Comparison of ENCODE assay signal across 26 cellular contexts in genomic region chr20:41183391-41183790, GRCh38. TPM values are rescaled to one million over a fixed set of nuclear protein-coding genes. Genes with fewer than 3 reads are reported as not detected.
A peak's percentile ranks its signal among the peaks of the same experiment; 100 is the strongest.
DNase-seq lines count a peak whose midpoint lies in the region; ATAC-seq and TF ChIP-seq lines count a peak whose summit lies in the region.
"Had no signal": no experiment of that assay in that cellular context is flagged by ENCODE, and none has a peak within 500 bp of the region (broad histone marks: within the 10 kb centered on the region; RNA-seq: fewer than 3 reads in every experiment).

No MANE protein-coding gene starts in this region.

- H3K27me3 ChIP-seq in CD8-positive, alpha-beta memory T cell (ENCODE audit: insufficient read depth, low read length, poor library complexity, severe bottlenecking), result no peaks in the 10 kb centered on the region
- no peaks in the 10 kb centered on the region for H3K27me3 ChIP-seq in gastroesophageal sphincter
- H3K27me3 ChIP-seq: neural progenitor cell, right lobe of liver, suprapubic skin, uterus had no signal

- no peak overlapping the region for H3K27ac Mint-ChIP-seq in activated CD4-positive, alpha-beta T cell treated with anti-CD3 and anti-CD28 coated beads, Interleukin-2, amount 10 ng/mL, durations not matched to agents 7 days and 5 days
- no peak overlapping the region for H3K27ac Mint-ChIP-seq in natural killer cell
- H3K27ac Mint-ChIP-seq in natural killer cell treated with Interleukin-12 subunit alpha and Interleukin-12 subunit beta and Interleukin-15 and Interleukin-18, amount 100 ng/mL, for 72 hours, result no peak overlapping the region
- H3K27ac Mint-ChIP-seq in naive thymus-derived CD8-positive, alpha-beta T cell, result peak overlapping the region in 8 of 10 donors; percentile 4 to 85 (median 61)
- peak overlapping the region in 1 of 8 donors; percentile 19 for H3K27ac Mint-ChIP-seq in CD8-positive, alpha-beta memory T cell
- H3K27ac Mint-ChIP-seq: activated naive CD8-positive, alpha-beta T cell treated with anti-CD3 and anti-CD28 coated beads for 36 hours; GM23338; neural progenitor cell; T-helper 17 cell had no signal

- TF ChIP-seq CTCF in natural killer cell (IDR thresholded peaks at IDR 0.05) (no peak), gastroesophageal sphincter (IDR thresholded peaks at IDR 0.05) (no peak)

- TF ChIP-seq EP300 in gastroesophageal sphincter (IDR thresholded peaks at IDR 0.05), result no peak

- no peaks in the 10 kb centered on the region for H3K27me3 Mint-ChIP-seq in activated CD4-positive, alpha-beta T cell treated with anti-CD3 and anti-CD28 coated beads, Interleukin-2, amount 10 ng/mL, durations not matched to agents 7 days and 5 days
- H3K27me3 Mint-ChIP-seq in natural killer cell (ENCODE audit: low read depth in 2 of 2), result no peaks in the 10 kb centered on the region
- H3K27me3 Mint-ChIP-seq in natural killer cell treated with Interleukin-12 subunit alpha and Interleukin-12 subunit beta and Interleukin-15 and Interleukin-18, amount 100 ng/mL, for 72 hours, result no peaks in the 10 kb centered on the region
- H3K27me3 Mint-ChIP-seq in naive thymus-derived CD8-positive, alpha-beta T cell, result no peaks in the 10 kb centered on the region
- peaks cover 0 to 2% of the 10 kb centered on the region in 2 donors for H3K27me3 Mint-ChIP-seq in CD8-positive, alpha-beta memory T cell
- H3K27me3 Mint-ChIP-seq: activated naive CD8-positive, alpha-beta T cell treated with anti-CD3 and anti-CD28 coated beads for 36 hours; activated T-helper 17 cell treated with anti-CD3 and anti-CD28 coated beads, Interleukin-2, amount 50 U/mL, for 72 hours; T-helper 17 cell had no signal

- H3K4me1 Mint-ChIP-seq in activated CD4-positive, alpha-beta T cell treated with anti-CD3 and anti-CD28 coated beads, Interleukin-2, amount 10 ng/mL, durations not matched to agents 7 days and 5 days, result peaks cover 12% of the 10 kb centered on the region
- peaks cover 13% of the 10 kb centered on the region in 2 donors for H3K4me1 Mint-ChIP-seq in natural killer cell
- peaks cover 4 to 10% of the 10 kb centered on the region in 2 donors for H3K4me1 Mint-ChIP-seq in natural killer cell treated with Interleukin-12 subunit alpha and Interleukin-12 subunit beta and Interleukin-15 and Interleukin-18, amount 100 ng/mL, for 72 hours (ENCODE audit: low read depth in 2 of 2)
- H3K4me1 Mint-ChIP-seq in naive thymus-derived CD8-positive, alpha-beta T cell, result peaks cover 4 to 44% (median 19%) of the 10 kb centered on the region in 4 donors
- H3K4me1 Mint-ChIP-seq in CD8-positive, alpha-beta memory T cell, result peaks cover 13 to 31% (median 22%) of the 10 kb centered on the region in 3 donors

- H3K36me3 Mint-ChIP-seq in activated CD4-positive, alpha-beta T cell treated with anti-CD3 and anti-CD28 coated beads, Interleukin-2, amount 10 ng/mL, durations not matched to agents 7 days and 5 days (ENCODE audit: low read depth), result peaks cover 10% of the 10 kb centered on the region
- H3K36me3 Mint-ChIP-seq in natural killer cell, result no peaks in the 10 kb centered on the region
- H3K36me3 Mint-ChIP-seq in natural killer cell treated with Interleukin-12 subunit alpha and Interleukin-12 subunit beta and Interleukin-15 and Interleukin-18, amount 100 ng/mL, for 72 hours, result no peaks in the 10 kb centered on the region
- peaks cover 0 to 4% (median 0%) of the 10 kb centered on the region in 3 donors for H3K36me3 Mint-ChIP-seq in naive thymus-derived CD8-positive, alpha-beta T cell
- H3K36me3 Mint-ChIP-seq in CD8-positive, alpha-beta memory T cell, result peaks cover 0 to 3% (median 0%) of the 10 kb centered on the region in 3 donors

- no peaks in the 10 kb centered on the region for H3K9me3 ChIP-seq in CD8-positive, alpha-beta memory T cell (ENCODE audit: low read length)
- H3K9me3 ChIP-seq in gastroesophageal sphincter, result no peaks in the 10 kb centered on the region
- H3K9me3 ChIP-seq: mucosa of descending colon, right lobe of liver, suprapubic skin, uterus had no signal

- peaks cover 2% of the 10 kb centered on the region for H3K9me3 Mint-ChIP-seq in activated CD4-positive, alpha-beta T cell treated with anti-CD3 and anti-CD28 coated beads, Interleukin-2, amount 10 ng/mL, durations not matched to agents 7 days and 5 days
- H3K9me3 Mint-ChIP-seq in natural killer cell, result no peaks in the 10 kb centered on the region
- no peaks in the 10 kb centered on the region for H3K9me3 Mint-ChIP-seq in natural killer cell treated with Interleukin-12 subunit alpha and Interleukin-12 subunit beta and Interleukin-15 and Interleukin-18, amount 100 ng/mL, for 72 hours
- no peaks in the 10 kb centered on the region for H3K9me3 Mint-ChIP-seq in naive thymus-derived CD8-positive, alpha-beta T cell
- no peaks in the 10 kb centered on the region for H3K9me3 Mint-ChIP-seq in CD8-positive, alpha-beta memory T cell
- H3K9me3 Mint-ChIP-seq: activated T-helper 17 cell treated with anti-CD3 and anti-CD28 coated beads, Interleukin-2, amount 50 U/mL, for 72 hours; CD4-positive, CD25-positive, alpha-beta regulatory T cell; GM23338 had no signal

- DNase-seq in activated CD4-positive, alpha-beta T cell treated with anti-CD3 and anti-CD28 coated beads, Interleukin-2, amount 10 ng/mL, durations not matched to agents 7 days and 5 days, result peak; percentile 4
- DNase-seq in activated CD4-positive, alpha-beta T cell treated with anti-CD3 and anti-CD28 coated beads for 1 hour, result no peak
- DNase-seq in natural killer cell (peak; percentile 12), DMS153 treated with DMSO at 0.1 percent for 48 hours (lab: John Stamatoyannopoulos, UW; ENCODE audit: unreplicated experiment) (no peak)
- no peak for DNase-seq in natural killer cell treated with Interleukin-12 subunit alpha and Interleukin-12 subunit beta and Interleukin-15 and Interleukin-18, amount 100 ng/mL, for 72 hours (ENCODE audit: low spot score)
- no peak for DNase-seq in naive thymus-derived CD8-positive, alpha-beta T cell
- no peak for DNase-seq in CD8-positive, alpha-beta memory T cell
- DNase-seq: 8988T; activated naive CD8-positive, alpha-beta T cell treated with anti-CD3 and anti-CD28 coated beads for 36 hours; CD4-positive, CD25-positive, alpha-beta regulatory T cell; central memory CD4-positive, alpha-beta T cell; kidney; mucosa of descending colon; right lobe of liver; RPMI8226; stimulated activated CD4-positive, alpha-beta T cell treated with anti-CD3 and anti-CD28 coated beads, Interleukin-12 subunit alpha, Interleukin-12 subunit beta, amount 100 ng/mL, for 4 hours; stimulated activated CD4-positive, alpha-beta T cell treated with anti-CD3 and anti-CD28 coated beads, Interleukin-4, amount 100 ng/mL, for 1 hour; T-helper 17 cell; uterus had no signal

- intact Hi-C loops in natural killer cell (cut with micrococcal nuclease), result no loop called here

- no peak overlapping the region for H3K27ac ChIP-seq in CD8-positive, alpha-beta memory T cell (ENCODE audit: low read depth, low read length)
- H3K27ac ChIP-seq in gastroesophageal sphincter, result no peak overlapping the region
- H3K27ac ChIP-seq: neural progenitor cell, right lobe of liver, SK-N-MC, suprapubic skin, uterus had no signal

- CTCF ChIA-PET in activated CD4-positive, alpha-beta T cell treated with anti-CD3 and anti-CD28 coated beads, Interleukin-2, amount 10 ng/mL, durations not matched to agents 7 days and 5 days (lab: Charles Lee), result no interaction called here
- CTCF ChIA-PET in CD8-positive, alpha-beta memory T cell (lab: Charles Lee), result interaction anchor here (0.9 kb wide), 1 partner anchor 11 kb away, joined by 3 read pairs; no protein-coding TSS in a partner anchor

- no peak overlapping the region for H3K4me3 ChIP-seq in CD8-positive, alpha-beta memory T cell (ENCODE audit: low read length)
- H3K4me3 ChIP-seq in gastroesophageal sphincter, result no peak overlapping the region
- H3K4me3 ChIP-seq: GM23338, lung, mucosa of descending colon, neural progenitor cell, right lobe of liver, SK-N-MC, suprapubic skin, uterus had no signal

- POLR2A ChIA-PET in activated CD4-positive, alpha-beta T cell treated with anti-CD3 and anti-CD28 coated beads, Interleukin-2, amount 10 ng/mL, durations not matched to agents 7 days and 5 days (lab: Charles Lee), result interaction anchor here (0.6 kb wide), 1 partner anchor 49 kb away, joined by 3 read pairs; no protein-coding TSS in a partner anchor
- POLR2A ChIA-PET in naive thymus-derived CD8-positive, alpha-beta T cell (lab: Charles Lee), result interaction anchor here (0.9 kb wide), 1 partner anchor 16 kb away, joined by 3 read pairs; no protein-coding TSS in a partner anchor
- POLR2A ChIA-PET in CD8-positive, alpha-beta memory T cell (lab: Charles Lee), result interaction anchor here (0.7 kb wide), 1 partner anchor 125 kb away, joined by 3 read pairs; no protein-coding TSS in a partner anchor

- WGBS in gastroesophageal sphincter (ENCODE audit: low coverage in 1 of 2), 2 donors, result 91 to 93% methylated on average over 5 of the region's 6 CpGs

- ATAC-seq in natural killer cell (no peak), gastroesophageal sphincter (no peak)
- no peak for ATAC-seq in natural killer cell treated with Interleukin-12 subunit alpha and Interleukin-12 subunit beta and Interleukin-15 and Interleukin-18, amount 100 ng/mL, for 72 hours
- no peak for ATAC-seq in naive thymus-derived CD8-positive, alpha-beta T cell
- ATAC-seq: activated T-helper 17 cell treated with anti-CD3 and anti-CD28 coated beads, Interleukin-2, amount 50 U/mL, for 72 hours; GM23338; mucosa of descending colon; right lobe of liver; T-helper 17 cell had no signal

- H3K36me3 ChIP-seq in CD8-positive, alpha-beta memory T cell (ENCODE audit: insufficient read depth, low read length), result no peaks in the 10 kb centered on the region
- H3K36me3 ChIP-seq in gastroesophageal sphincter, result peaks cover 0 to 55% of the 10 kb centered on the region in 2 donors
- H3K36me3 ChIP-seq: neural progenitor cell, uterus had no signal

- H3K4me3 Mint-ChIP-seq in activated CD4-positive, alpha-beta T cell treated with anti-CD3 and anti-CD28 coated beads, Interleukin-2, amount 10 ng/mL, durations not matched to agents 7 days and 5 days, result no peak overlapping the region
- no peak overlapping the region for H3K4me3 Mint-ChIP-seq in natural killer cell
- H3K4me3 Mint-ChIP-seq in natural killer cell treated with Interleukin-12 subunit alpha and Interleukin-12 subunit beta and Interleukin-15 and Interleukin-18, amount 100 ng/mL, for 72 hours, result no peak overlapping the region
- no peak overlapping the region for H3K4me3 Mint-ChIP-seq in naive thymus-derived CD8-positive, alpha-beta T cell
- no peak overlapping the region for H3K4me3 Mint-ChIP-seq in CD8-positive, alpha-beta memory T cell
- H3K4me3 Mint-ChIP-seq: activated naive CD8-positive, alpha-beta T cell treated with anti-CD3 and anti-CD28 coated beads for 36 hours; activated T-helper 17 cell treated with anti-CD3 and anti-CD28 coated beads, Interleukin-2, amount 50 U/mL, for 72 hours; CD4-positive, CD25-positive, alpha-beta regulatory T cell; GM23338; neural progenitor cell; T-helper 17 cell had no signal

- no peak for TF ChIP-seq POLR2A in gastroesophageal sphincter (IDR thresholded peaks at IDR 0.05)

- peaks cover 5% of the 10 kb centered on the region for H3K4me1 ChIP-seq in CD8-positive, alpha-beta memory T cell (ENCODE audit: insufficient read depth, low read length)
- H3K4me1 ChIP-seq in gastroesophageal sphincter, result peaks cover 0 to 23% (median 8%) of the 10 kb centered on the region in 3 donors
- H3K4me1 ChIP-seq: right lobe of liver had no signal

RNA-seq across cellular contexts. Expression of gene PLCG1, which starts 46.0 kb away (rescaled TPM):
- total RNA-seq in activated CD4-positive, alpha-beta T cell treated with anti-CD3 and anti-CD28 coated beads, Interleukin-2, amount 10 ng/mL, durations not matched to agents 7 days and 5 days, result 100 to 1,000 TPM; 395 to 443 TPM
- total RNA-seq in natural killer cell (100 to 1,000 TPM; 199 to 242 (median 236) TPM), gastroesophageal sphincter (100 to 1,000 TPM in 2 of 4 donors, 10 to 100 TPM in 2; 42.3 to 173 (median 94.7) TPM)
- total RNA-seq in natural killer cell treated with Interleukin-12 subunit alpha and Interleukin-12 subunit beta and Interleukin-15 and Interleukin-18, amount 100 ng/mL, for 72 hours, result 100 to 1,000 TPM in 1 of 2 donors, 10 to 100 TPM in 1; 54.6 to 114 TPM
- total RNA-seq in naive thymus-derived CD8-positive, alpha-beta T cell, result 100 to 1,000 TPM; 384 to 393 TPM
- 10 to 100 TPM; 37.4 to 92.5 (median 53.2) TPM for polyA plus RNA-seq in naive thymus-derived CD8-positive, alpha-beta T cell
- total RNA-seq in CD8-positive, alpha-beta memory T cell, result 100 to 1,000 TPM; 104 to 108 TPM
- polyA plus RNA-seq in CD8-positive, alpha-beta memory T cell, result 73.5 TPM

Comparison
In these comparisons a context has a peak if more than half of its experiments do, and no peak if none do; other contexts are left out.
1. DNase-seq: peak in activated CD4-positive, alpha-beta T cell treated with anti-CD3 and anti-CD28 coated beads, Interleukin-2, amount 10 ng/mL, durations not matched to agents 7 days and 5 days (single experiment) and natural killer cell (single experiment); none in activated CD4-positive, alpha-beta T cell treated with anti-CD3 and anti-CD28 coated beads for 1 hour (single experiment), natural killer cell treated with Interleukin-12 subunit alpha and Interleukin-12 subunit beta and Interleukin-15 and Interleukin-18, amount 100 ng/mL, for 72 hours (single experiment), naive thymus-derived CD8-positive, alpha-beta T cell (0 of 10), DMS153 treated with DMSO at 0.1 percent for 48 hours (single experiment) and CD8-positive, alpha-beta memory T cell (0 of 5).
2. H3K27ac Mint-ChIP-seq: peak in naive thymus-derived CD8-positive, alpha-beta T cell (8 of 10); none in activated CD4-positive, alpha-beta T cell treated with anti-CD3 and anti-CD28 coated beads, Interleukin-2, amount 10 ng/mL, durations not matched to agents 7 days and 5 days (single experiment), natural killer cell (0 of 2) and natural killer cell treated with Interleukin-12 subunit alpha and Interleukin-12 subunit beta and Interleukin-15 and Interleukin-18, amount 100 ng/mL, for 72 hours (0 of 2).